8 cellular contexts compared by ENCODE assay signal in genomic region chr19:19138110-19138981, GRCh38. TPM values are rescaled to one million over a fixed set of nuclear protein-coding genes. Genes with fewer than 3 reads are reported as not detected.
A peak's percentile ranks its signal among the peaks of the same experiment; 100 is the strongest.
DNase-seq lines count a peak whose midpoint lies in the region; FAIRE-seq and TF ChIP-seq lines count a peak whose summit lies in the region.

TMEM161A (minus strand) TSS chr19:19138478; CDS start chr19:19138428, 50 bp downstream.

- no peak within 1 kb of the TSS for H2BK12ac ChIP-seq in neuronal stem cell (ENCODE audit: low read length)

- peak within 1 kb of the TSS; percentile 90 for H3K4me2 ChIP-seq in neuronal stem cell (ENCODE audit: insufficient read depth, low read length, poor library complexity, severe bottlenecking)

- WGBS in neuronal stem cell (ENCODE audit: extremely low coverage in 2 of 2, insufficient read length in 2 of 2, insufficient replicate concordance in 1 of 2), 2 donors = no CpG with 5 or more reads among the region's 42 CpGs

- H3K27ac ChIP-seq in neuronal stem cell (replicated peaks; ENCODE audit: low read length) (no peak within 1 kb of the TSS), subcutaneous abdominal adipose tissue (ENCODE audit: low read depth, low read length) (peak within 1 kb of the TSS; percentile 54)

- H3K14ac ChIP-seq in neuronal stem cell (ENCODE audit: low read length) = peak within 1 kb of the TSS; percentile 26

- H3K36me3 ChIP-seq in neuronal stem cell (replicated peaks in 1 of 2; ENCODE audit: control insufficient read depth in 2 of 2, insufficient read depth in 2 of 2, low read length in 2 of 2) = peaks cover 0 to 2% of the 10 kb centered on the region in 2 donors
- no peaks in the 10 kb centered on the region for H3K36me3 ChIP-seq in subcutaneous abdominal adipose tissue (ENCODE audit: control insufficient read depth in 5 of 5, insufficient read depth in 5 of 5, low read length in 5 of 5)

- peaks cover 0 to 4% (median 0%) of the 10 kb centered on the region in 3 experiments for H3K27me3 ChIP-seq in neuronal stem cell (ENCODE audit: control insufficient read depth in 3 of 3, insufficient read depth in 3 of 3, low read depth in 1 of 3, low read length in 3 of 3)
- no peaks in the 10 kb centered on the region for H3K27me3 ChIP-seq in subcutaneous abdominal adipose tissue (ENCODE audit: control insufficient read depth in 5 of 5, insufficient read depth in 4 of 5, low read length in 5 of 5)

- H2BK120ac ChIP-seq in neuronal stem cell (ENCODE audit: low read depth, low read length) = no peak within 1 kb of the TSS

- H3K4me3 ChIP-seq in HFF-Myc (replicated peaks; ENCODE audit: low read depth, low read length) (peak within 1 kb of the TSS; percentile 99), neuronal stem cell (ENCODE audit: low read length in 2 of 2) (peak within 1 kb of the TSS; percentile 75 to 85), subcutaneous abdominal adipose tissue (ENCODE audit: low read depth in 1 of 5, low read length in 5 of 5) (peak within 1 kb of the TSS; percentile 79 to 94 (median 92))

- TF ChIP-seq CTCF in HFF-Myc (IDR thresholded peaks at IDR 0.05; ENCODE audit: low read depth, low read length, missing control alignments) = no peak

- peak within 1 kb of the TSS; percentile 94 for H2AFZ ChIP-seq in neuronal stem cell (ENCODE audit: low read length)

- no peak within 1 kb of the TSS for H3K4ac ChIP-seq in neuronal stem cell (ENCODE audit: low read length)

- H3K9me3 ChIP-seq in neuronal stem cell (replicated peaks in 1 of 2; ENCODE audit: control insufficient read depth in 2 of 2, insufficient read depth in 1 of 2, low read depth in 1 of 2, low read length in 2 of 2) = peaks cover 0 to 5% of the 10 kb centered on the region in 2 donors
- H3K9me3 ChIP-seq in subcutaneous abdominal adipose tissue (ENCODE audit: control insufficient read depth in 5 of 5, low read length in 5 of 5) = no peaks in the 10 kb centered on the region

- H3K18ac ChIP-seq in neuronal stem cell (ENCODE audit: low read length) = peak within 1 kb of the TSS; percentile 97

- H4K91ac ChIP-seq in neuronal stem cell (ENCODE audit: low read depth, low read length, poor library complexity) = no peak within 1 kb of the TSS

- H2AK5ac ChIP-seq in neuronal stem cell (ENCODE audit: low read depth, low read length) = peak within 1 kb of the TSS; percentile 76

- H3K4me1 ChIP-seq in neuronal stem cell (ENCODE audit: control insufficient read depth in 2 of 2, insufficient read depth in 1 of 2, low read depth in 1 of 2, low read length in 2 of 2) (peaks cover 5 to 8% of the 10 kb centered on the region in 2 donors), subcutaneous abdominal adipose tissue (ENCODE audit: control insufficient read depth in 5 of 5, insufficient read depth in 5 of 5, low read length in 5 of 5) (peaks cover 0 to 20% (median 17%) of the 10 kb centered on the region in 5 donors)

- H3K79me1 ChIP-seq in neuronal stem cell (ENCODE audit: low read depth, low read length) = no peaks in the 10 kb centered on the region

- no peak within 1 kb of the TSS for H2BK15ac ChIP-seq in neuronal stem cell (ENCODE audit: low read length)

- in situ Hi-C loops in SK-MEL-5 (cut with HindIII; ENCODE audit: low pct_unique_long_range_greater_than_20kb, low sequenced_read_pairs) = no loop called here

- H4K8ac ChIP-seq in neuronal stem cell (ENCODE audit: low read depth, low read length) = no peak within 1 kb of the TSS

- FAIRE-seq in frontal cortex (lab: Jason Lieb, UNC) = peak; percentile 60

- H3K9ac ChIP-seq in neuronal stem cell (ENCODE audit: low read depth, low read length, poor library complexity) (peak within 1 kb of the TSS; percentile 76), subcutaneous abdominal adipose tissue (ENCODE audit: low read length in 5 of 5) (peak within 1 kb of the TSS; percentile 87 to 100 (median 97))

- DNase-seq in GM04503 (ENCODE audit: low read depth) (peak; percentile 97), HFF-Myc (ENCODE audit: extremely low read depth, low read depth) (peak; percentile 98), NAMALWA (ENCODE audit: low spot score) (peak; percentile 99), SK-MEL-5 (ENCODE audit: low read depth, low spot score) (peak; percentile 97), frontal cortex (ENCODE audit: low spot score in 2 of 2) (peak; percentile 97 to 98), neuronal stem cell (ENCODE audit: low spot score) (peak; percentile 97)
- DNase-seq in activated naive CD4-positive, alpha-beta T cell (lab: John Stamatoyannopoulos, UW) = peak; percentile 79 to 92 (median 83)

- peak within 1 kb of the TSS; percentile 76 for H3K23ac ChIP-seq in neuronal stem cell (ENCODE audit: low read depth, low read length, poor library complexity)

- peak within 1 kb of the TSS; percentile 22 for H2BK5ac ChIP-seq in neuronal stem cell (ENCODE audit: low read length)

RNA-seq across cellular contexts. Expression of gene TMEM161A, which starts in this region (rescaled TPM):
- total RNA-seq in SK-MEL-5 (2014; rRNA removed; shearing (Covaris generic)) = 31.4 and 34.4 TPM in 2 replicates
- polyA plus RNA-seq in SK-MEL-5 (2015; cell fraction: cytosol; rRNA removed) = 53.5 and 56.9 TPM in 2 replicates
- 95.8 and 106 TPM in 2 replicates for polyA plus RNA-seq in SK-MEL-5 (2015; cell fraction: nucleus; rRNA removed)
- total RNA-seq in frontal cortex = 8.6 TPM
- polyA plus RNA-seq in neuronal stem cell (2013, experiment 1 of 2) = 25.5 TPM
- polyA plus RNA-seq in neuronal stem cell (2013, experiment 2 of 2) = 24.0 TPM
